ENCODE assay signal across 25 cellular contexts in the genomic region with DNA sequence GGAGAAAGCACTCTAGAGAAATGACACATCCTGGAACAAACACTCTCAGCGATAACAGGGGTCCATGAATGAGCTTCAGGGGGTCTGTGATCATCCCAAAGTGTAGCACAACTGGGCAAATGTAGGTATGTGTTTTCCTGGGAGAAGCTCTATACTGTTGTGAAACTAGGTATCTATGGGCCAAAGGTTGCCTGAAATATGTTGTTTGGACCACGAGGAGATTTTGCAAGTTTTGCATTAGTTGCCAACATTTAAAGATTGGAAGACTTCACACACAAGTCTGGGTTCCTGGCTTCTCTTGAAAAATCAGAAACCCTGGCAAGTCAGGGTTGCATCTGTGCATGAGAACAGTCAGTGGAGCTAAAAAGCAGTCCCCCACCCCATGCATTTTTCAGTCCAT. TPM values are rescaled to one million over a fixed set of nuclear protein-coding genes. Genes with fewer than 3 reads are reported as not detected.
DNase-seq lines count a peak whose midpoint lies in the region; TF ChIP-seq lines count a peak whose summit lies in the region.
"Had no signal": no experiment of that assay in that cellular context is flagged by ENCODE, and none has a peak within 500 bp of the region (broad histone marks: within the 10 kb centered on the region; RNA-seq: fewer than 3 reads in every experiment).

No MANE protein-coding gene starts in this region.

- no peaks in the 10 kb centered on the region for H4K20me1 ChIP-seq in osteoblast (ENCODE audit: insufficient read depth, low read length)

- no peak overlapping the region for H3K4me3 ChIP-seq in fibroblast of mammary gland (ENCODE audit: control insufficient read depth, low read depth, low read length)
- no peak overlapping the region for H3K4me3 ChIP-seq in osteoblast (ENCODE audit: insufficient read depth, low read length)
- H3K4me3 ChIP-seq: GM12878 had no signal

- H3K4me2 ChIP-seq in osteoblast (ENCODE audit: insufficient read depth, low read length): no peak overlapping the region
- H3K4me2 ChIP-seq: SK-N-SH had no signal

- H3K4me1 ChIP-seq in osteoblast (ENCODE audit: insufficient read depth, low read length): no peaks in the 10 kb centered on the region

- H3K4me1 Mint-ChIP-seq in immature natural killer cell: peaks cover 62 to 73% of the 10 kb centered on the region in 2 donors

- H3K9me3 Mint-ChIP-seq in immature natural killer cell: peaks cover 0 to 2% (median 0%) of the 10 kb centered on the region in 6 donors
- H3K9me3 Mint-ChIP-seq: CD8-positive, alpha-beta T cell had no signal

- in situ Hi-C loops in KBM-7 (cut with MboI; ENCODE audit: low pct_unique_long_range_greater_than_20kb, low sequenced_read_pairs): no loop called here

- peaks cover 9 to 21% (median 19%) of the 10 kb centered on the region in 3 donors for H3K27me3 Mint-ChIP-seq in immature natural killer cell (ENCODE audit: low read depth in 3 of 3)

- H2AFZ ChIP-seq in osteoblast (ENCODE audit: low read length): no peak overlapping the region

- peak overlapping the region in 4 of 5 donors; percentile 13 to 62 (median 52) for H3K4me3 Mint-ChIP-seq in immature natural killer cell
- H3K4me3 Mint-ChIP-seq: CD8-positive, alpha-beta T cell had no signal

- no peak for TF ChIP-seq CTCF in fibroblast of mammary gland (conservative IDR thresholded peaks at IDR 0.05; ENCODE audit: control insufficient read depth, insufficient read depth, low read depth, low read length)
- TF ChIP-seq CTCF in osteoblast (IDR thresholded peaks at IDR 0.05; ENCODE audit: extremely low read depth, low read depth, low read length): no peak

- H3K79me2 ChIP-seq in osteoblast (ENCODE audit: insufficient read depth, low read length): no peaks in the 10 kb centered on the region

- H3K36me3 ChIP-seq in osteoblast (ENCODE audit: insufficient read depth, low read length): no peaks in the 10 kb centered on the region

- H3K27ac ChIP-seq in osteoblast (ENCODE audit: low read depth, low read length): no peak overlapping the region

- DNase-seq in HCEC 1CT: peak; percentile 6
- peak; percentile 12 for DNase-seq in fibroblast of mammary gland (ENCODE audit: low read depth)
- no peak for DNase-seq in immature natural killer cell
- peak; percentile 51 for DNase-seq in osteoblast (ENCODE audit: insufficient read length, low spot score, missing footprints)
- DNase-seq in KBM-7: no peak
- DNase-seq in cerebellar nuclear complex (lab: John Stamatoyannopoulos, UW): no peak
- DNase-seq in H4 (ENCODE audit: low spot score): no peak
- DNase-seq: AML-193; C1 segment of cervical spinal cord; CD8-positive, alpha-beta T cell; DMS 273 treated with DMSO at 0.1 percent for 48 hours; DMS79; EL; GDM1; Kasumi-1; NCI-H1092 treated with DMSO at 0.1 percent for 48 hours; NCI-H1436; NCI-H187; NCI-H2171 treated with DMSO at 0.1 percent for 48 hours; NCI-H524; NCI-H774; PC-3; SK-N-SH had no signal

- H3K9me3 ChIP-seq in osteoblast (ENCODE audit: low read depth, low read length): no peaks in the 10 kb centered on the region
- H3K9me3 ChIP-seq: SK-N-SH had no signal

- peaks cover 8 to 17% (median 17%) of the 10 kb centered on the region in 3 donors for H3K36me3 Mint-ChIP-seq in immature natural killer cell

- no peak overlapping the region for H3K27ac Mint-ChIP-seq in immature natural killer cell
- H3K27ac Mint-ChIP-seq: CD8-positive, alpha-beta T cell had no signal

- peaks cover 84% of the 10 kb centered on the region for H3K27me3 ChIP-seq in osteoblast (ENCODE audit: insufficient read depth, low read length)

RNA-seq across cellular contexts. Expression of gene POU2F2, which starts 26.7 kb away (rescaled TPM):
- polyA plus RNA-seq in immature natural killer cell: 10 to 100 TPM in 1 of 3 donors, 1 to 10 TPM in 2; 2.0 to 10.3 (median 2.1) TPM
- total RNA-seq in osteoblast: under 0.01 and 0.88 TPM in 2 replicates
- total RNA-seq in H4 (2014; rRNA removed; shearing (Covaris generic)): 0.02 TPM in 1 of 2 replicates, not detected in the other
- total RNA-seq: A172 had no signal

RNA-seq across cellular contexts. Expression of gene DEDD2, which starts 58.6 kb away (rescaled TPM):
- polyA plus RNA-seq in immature natural killer cell: 100 to 1,000 TPM; 154 to 261 (median 173) TPM
- total RNA-seq in osteoblast: 19.9 and 26.2 TPM in 2 replicates
- total RNA-seq in H4 (2014; rRNA removed; shearing (Covaris generic)): 10.4 and 14.8 TPM in 2 replicates

Comparison
In these comparisons a context has a peak if more than half of its experiments do, and no peak if none do; other contexts are left out.
1. DNase-seq: peak in HCEC 1CT (single experiment), fibroblast of mammary gland (single experiment) and osteoblast (single experiment); none in immature natural killer cell (0 of 3), KBM-7 (single experiment), cerebellar nuclear complex (0 of 2) and H4 (single experiment).